Comparison of ENCODE assay signal across 9 cellular contexts in the genomic region with DNA sequence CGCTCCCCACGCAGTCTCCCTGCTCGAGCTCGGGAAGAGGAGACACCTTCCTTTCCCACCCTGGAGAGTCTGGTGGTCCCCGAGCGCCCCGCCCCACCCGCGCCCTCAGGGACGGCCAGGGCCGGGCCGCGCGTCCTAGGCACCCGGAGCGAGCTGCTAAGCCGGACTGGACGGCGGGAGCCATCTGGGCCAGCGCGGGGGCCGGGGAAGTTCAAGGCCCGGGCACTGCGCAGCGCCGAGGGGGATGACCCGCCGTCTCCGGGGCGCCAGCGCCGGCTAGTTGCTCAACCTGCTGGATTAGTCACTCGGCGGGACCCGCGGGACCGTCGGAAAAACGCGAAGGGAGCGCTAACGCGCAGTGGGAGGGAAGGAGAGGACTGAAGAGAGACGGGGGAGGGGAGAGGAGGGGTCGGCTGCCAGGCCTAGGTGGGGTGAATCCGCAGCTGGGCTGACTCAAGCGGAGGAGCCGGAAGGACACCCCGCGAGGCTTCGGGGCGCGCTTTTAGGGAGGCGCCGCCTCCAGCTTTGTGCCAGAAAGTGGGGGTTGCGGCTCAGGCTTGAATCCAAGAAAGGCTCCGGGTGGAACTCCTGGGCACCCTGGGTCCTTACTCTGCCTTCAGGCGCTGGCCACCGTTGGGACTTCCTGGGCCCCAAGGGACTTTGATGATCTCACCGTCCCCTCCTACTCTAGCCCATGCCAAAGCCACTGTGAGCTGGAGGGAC.
DNase-seq lines count a peak whose midpoint lies in the region; TF ChIP-seq lines count a peak whose summit lies in the region.
"Had no signal": no experiment of that assay in that cellular context is flagged by ENCODE, and none has a peak within 500 bp of the region (broad histone marks: within the 10 kb centered on the region; RNA-seq: fewer than 3 reads in every experiment).

No MANE protein-coding gene starts in this region.

- in situ Hi-C loops in astrocyte of the spinal cord (cut with HindIII; ENCODE audit: low sequenced_read_pairs), result no loop called here

- peaks cover 5% of the 10 kb centered on the region for H3K4me1 ChIP-seq in testis

- no peaks in the 10 kb centered on the region for H3K27me3 ChIP-seq in testis

- intact Hi-C loops in testis (cut with DNase I; ENCODE audit: low total_unique reads), result no loop called here

- TF ChIP-seq CTCF in astrocyte of the spinal cord (IDR thresholded peaks at IDR 0.05; ENCODE audit: low read depth, low read length) (no peak), testis (IDR thresholded peaks at IDR 0.05) (no peak)

- no peaks in the 10 kb centered on the region for H3K36me3 ChIP-seq in testis (ENCODE audit: low read depth, missing control alignments)

- no peak for TF ChIP-seq POLR2A in testis (IDR thresholded peaks at IDR 0.05)

- DNase-seq in SIG-M5 treated with dmso at 0.1 percent for 504 hours (lab: John Stamatoyannopoulos, UW; ENCODE audit: unreplicated experiment) (peak; percentile 41), SIG-M5 (lab: John Stamatoyannopoulos, UW) (no peak), astrocyte of the spinal cord (ENCODE audit: low read depth, low spot score) (peak; percentile 29), kidney tubule cell (ENCODE audit: low spot score) (peak; percentile 35), testis (peak; percentile 32), Ammon's horn (ENCODE audit: low spot score) (no peak), Kasumi-1 (lab: John Stamatoyannopoulos, UW) (no peak), activated gamma-delta T cell (lab: John Stamatoyannopoulos, UW) (no peak)

- no peak overlapping the region for H3K27ac ChIP-seq in testis
- H3K27ac ChIP-seq: C4-2B had no signal

- 3% methylated on average over 14 to 52 of the region's 60 CpGs for WGBS in testis, 2 donors

- H3K9me3 ChIP-seq in testis, result no peaks in the 10 kb centered on the region

- no peak overlapping the region for H3K4me3 ChIP-seq in astrocyte of the spinal cord (ENCODE audit: low read depth, low read length)
- H3K4me3 ChIP-seq in testis, result peak overlapping the region; percentile 18 to 38

Comparison
In these comparisons a context has a peak if more than half of its experiments do, and no peak if none do; other contexts are left out.
1. DNase-seq: peak in SIG-M5 treated with dmso at 0.1 percent for 504 hours (single experiment), astrocyte of the spinal cord (single experiment), kidney tubule cell (single experiment) and testis (single experiment); none in SIG-M5 (single experiment), Ammon's horn (single experiment), Kasumi-1 (0 of 2) and activated gamma-delta T cell (single experiment).